ENCODE assay signal across 8 cellular contexts in the genomic region with DNA sequence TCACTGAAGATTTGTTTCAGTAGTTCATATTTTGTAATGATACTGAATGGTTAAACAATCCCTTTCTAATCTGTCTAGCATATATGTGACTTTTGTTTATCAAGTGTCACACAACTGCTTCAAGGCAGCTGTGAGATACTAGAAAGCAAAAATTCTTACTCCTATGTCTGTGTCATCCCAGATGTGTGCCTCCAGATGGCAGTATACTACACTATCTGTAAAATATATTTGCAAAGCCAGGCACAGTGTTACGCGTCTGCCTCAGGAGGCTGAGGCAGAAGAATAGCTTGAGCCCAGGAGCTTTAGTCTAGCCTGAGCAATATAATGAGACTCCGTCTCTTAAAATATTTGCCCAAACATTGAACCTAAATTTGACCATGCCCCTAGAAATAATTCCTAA. TPM values are rescaled to one million over a fixed set of nuclear protein-coding genes. Genes with fewer than 3 reads are reported as not detected.
DNase-seq lines count a peak whose midpoint lies in the region; ATAC-seq and TF ChIP-seq lines count a peak whose summit lies in the region.

No MANE protein-coding gene starts in this region.

- peak; percentile 3 for DNase-seq in activated naive CD4-positive, alpha-beta T cell treated with Interleukin-2 at 50 U/mL for 16 hours
- no peak for DNase-seq in activated naive CD4-positive, alpha-beta T cell (lab: John Stamatoyannopoulos, UW)
- DNase-seq in RWPE2 (ENCODE audit: low spot score) (no peak), cerebellar cortex (ENCODE audit: low spot score) (peak; percentile 28), lung microvascular endothelial cell (ENCODE audit: low read depth in 2 of 2) (peak; percentile 41 to 50)

- no peaks in the 10 kb centered on the region for H3K36me3 ChIP-seq in RWPE2 (ENCODE audit: low read depth)

- H3K4me1 ChIP-seq in RWPE2 (ENCODE audit: insufficient read depth, poor library complexity, severe bottlenecking) = no peaks in the 10 kb centered on the region

- peak; percentile 49 for TF ChIP-seq CTCF in RWPE2 (IDR thresholded peaks at IDR 0.05; ENCODE audit: poor library complexity, severe bottlenecking)

- H3K27me3 ChIP-seq in RWPE2 (ENCODE audit: insufficient read depth, poor library complexity, severe bottlenecking) = no peaks in the 10 kb centered on the region

- ATAC-seq in HG02938 (IDR thresholded peaks at IDR 0.05; ENCODE audit: unreplicated experiment) (peak; percentile 61), RWPE2 (ENCODE audit: low read depth) (peak; percentile 56; the same call in 1 of the 3 replicates), GM21423 (IDR thresholded peaks at IDR 0.05; ENCODE audit: unreplicated experiment) (no peak), HG03469 (IDR thresholded peaks at IDR 0.05; ENCODE audit: unreplicated experiment) (no peak)

- no peak overlapping the region for H3K4me3 ChIP-seq in RWPE2 (ENCODE audit: severe bottlenecking)

- H3K27ac ChIP-seq in RWPE2 (ENCODE audit: poor library complexity, severe bottlenecking) = no peak overlapping the region

- no peaks in the 10 kb centered on the region for H3K9me3 ChIP-seq in RWPE2 (ENCODE audit: severe bottlenecking)

RNA-seq across cellular contexts. Expression of gene NUDT10, which starts 4.0 kb away (rescaled TPM):
- total RNA-seq in lung microvascular endothelial cell = under 0.01 TPM in 1 of 2 replicates, not detected in the other

Comparison
In these comparisons a context has a peak if more than half of its experiments do, and no peak if none do; other contexts are left out.
1. DNase-seq: peak in activated naive CD4-positive, alpha-beta T cell treated with Interleukin-2 at 50 U/mL for 16 hours (single experiment), cerebellar cortex (single experiment) and lung microvascular endothelial cell (2 of 2); none in activated naive CD4-positive, alpha-beta T cell (0 of 4) and RWPE2 (single experiment).
2. ATAC-seq: peak in HG02938 (single experiment) and RWPE2 (single experiment); none in GM21423 (single experiment) and HG03469 (single experiment).